In the genomic region with DNA sequence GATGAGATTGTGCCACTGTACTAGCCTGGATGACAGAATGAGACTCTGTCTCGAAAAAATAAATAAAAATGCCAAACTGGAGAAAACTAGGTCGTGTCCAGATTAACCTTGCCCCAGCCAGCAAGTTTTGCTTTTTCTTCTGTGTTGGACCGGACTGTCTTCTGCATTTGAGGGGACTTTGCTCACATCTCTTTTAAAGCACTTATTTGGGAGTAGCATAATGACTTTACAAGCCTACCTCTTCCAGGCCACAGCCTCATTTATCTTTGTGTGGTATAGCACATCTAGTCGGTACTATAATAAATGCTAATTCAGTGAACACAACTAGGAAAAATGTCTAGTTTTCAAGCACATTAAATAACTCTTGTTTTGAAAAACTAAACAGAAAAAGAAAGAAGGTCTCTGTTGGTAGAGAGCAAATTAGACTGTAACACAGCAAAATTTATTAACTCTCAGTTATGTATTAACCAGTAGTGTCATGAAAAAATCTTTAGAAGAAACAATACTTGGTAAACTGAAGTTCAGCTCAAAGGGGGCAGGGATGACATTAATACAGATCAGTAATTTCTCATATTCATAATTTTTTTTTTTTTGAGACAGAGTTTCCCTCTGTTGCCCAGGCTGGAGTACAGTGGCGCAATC, we compare ENCODE assay signal across 21 cellular contexts. TPM values are rescaled to one million over a fixed set of nuclear protein-coding genes. Genes with fewer than 3 reads are reported as not detected.
DNase-seq lines count a peak whose midpoint lies in the region; ATAC-seq and TF ChIP-seq lines count a peak whose summit lies in the region.
"Had no signal": no experiment of that assay in that cellular context is flagged by ENCODE, and none has a peak within 500 bp of the region (broad histone marks: within the 10 kb centered on the region; RNA-seq: fewer than 3 reads in every experiment).

No MANE protein-coding gene starts in this region.

- no peaks in the 10 kb centered on the region for H3K23me2 ChIP-seq in H9 (ENCODE audit: insufficient read length, low read depth, low read length, poor library complexity, severe bottlenecking)

- H4K5ac ChIP-seq in H9 (ENCODE audit: insufficient read length, low read depth, low read length) = no peak overlapping the region

- no peak overlapping the region for H3K14ac ChIP-seq in H9 (ENCODE audit: insufficient read depth, low read length)

- intact Hi-C loops in body of pancreas (cut with DNase I) = no loop called here

- H3K27ac ChIP-seq in H9 (ENCODE audit: insufficient read length, low read depth, low read length) (no peak overlapping the region), body of pancreas (peak overlapping the region in 3 of 4 donors; percentile 13 to 40 (median 16)), liver (ENCODE audit: low read depth in 1 of 2, low read length in 2 of 2) (peak overlapping the region; percentile 34 to 36)
- H3K27ac ChIP-seq: A549 had no signal

- H3K4me1 ChIP-seq in H9 (ENCODE audit: insufficient read depth, low read length) = no peaks in the 10 kb centered on the region
- no peaks in the 10 kb centered on the region for H3K4me1 ChIP-seq in body of pancreas
- peaks cover 0 to 8% (median 4%) of the 10 kb centered on the region in 4 donors for H3K4me1 ChIP-seq in liver (ENCODE audit: control insufficient read depth in 4 of 4, insufficient read depth in 4 of 4, low read length in 3 of 4)

- H3K4me2 ChIP-seq in H9 (ENCODE audit: insufficient read depth, insufficient read length, low read length) = no peak overlapping the region
- H3K4me2 ChIP-seq: A549 had no signal

- no peak overlapping the region for H4K91ac ChIP-seq in H9 (ENCODE audit: insufficient read length, low read depth, low read length)

- no peak overlapping the region for H2AK5ac ChIP-seq in H9 (ENCODE audit: insufficient read length, low read length)

- ATAC-seq in body of pancreas = no peak
- ATAC-seq: A549 had no signal

- no peaks in the 10 kb centered on the region for H3K79me1 ChIP-seq in H9 (ENCODE audit: insufficient read depth, low read depth, low read length, poor library complexity, severe bottlenecking)

- H2BK5ac ChIP-seq in H9 (ENCODE audit: insufficient read length, low read length) = no peak overlapping the region

- H3K36me3 Mint-ChIP-seq in H9 (ENCODE audit: insufficient read depth in 1 of 3, low read depth in 3 of 3) = peaks cover 16 to 68% (median 58%) of the 10 kb centered on the region in 3 experiments; a peak in 6 of 7 replicates
- H3K36me3 Mint-ChIP-seq: IgD-negative memory B cell had no signal

- no peak overlapping the region for H4K8ac ChIP-seq in H9 (replicated peaks; ENCODE audit: insufficient read length, low read depth, low read length)

- H3K9ac ChIP-seq in H9 (ENCODE audit: extremely low read depth, insufficient read length, low read length) (no peak overlapping the region), liver (ENCODE audit: low read depth in 1 of 2, low read length in 2 of 2) (peak overlapping the region in 1 of 2 donors; percentile 27)

- no peaks in the 10 kb centered on the region for H3K79me2 ChIP-seq in H9 (ENCODE audit: insufficient read depth, low read length)

- H3K23ac ChIP-seq in H9 (ENCODE audit: insufficient read length, low read depth, low read length) = no peak overlapping the region

- no peaks in the 10 kb centered on the region for H3K36me3 ChIP-seq in body of pancreas (replicated peaks in 1 of 2; ENCODE audit: insufficient read depth in 1 of 2, low read depth in 2 of 2)
- no peaks in the 10 kb centered on the region for H3K36me3 ChIP-seq in liver (ENCODE audit: control insufficient read depth in 4 of 4, insufficient read depth in 3 of 4, low read depth in 1 of 4, low read length in 3 of 4)

- H3K27me3 ChIP-seq in H9 (ENCODE audit: insufficient read depth, low read length) = no peaks in the 10 kb centered on the region
- H3K27me3 ChIP-seq in body of pancreas = no peaks in the 10 kb centered on the region
- H3K27me3 ChIP-seq in liver (ENCODE audit: control insufficient read depth in 4 of 4, insufficient read depth in 4 of 4, low read length in 3 of 4) = no peaks in the 10 kb centered on the region

- no peaks in the 10 kb centered on the region for H3K9me3 Mint-ChIP-seq in H9
- H3K9me3 Mint-ChIP-seq: HFFc6, IgD-negative memory B cell had no signal

- TF ChIP-seq CTCF in H9 (conservative IDR thresholded peaks at IDR 0.05) (no peak), body of pancreas (IDR thresholded peaks at IDR 0.05) (no peak), liver (IDR thresholded peaks at IDR 0.05; ENCODE audit: low read depth, low read length, missing input control) (no peak)

- H3K4ac ChIP-seq in H9 (ENCODE audit: low read depth, low read length) = no peak overlapping the region

- H2BK120ac ChIP-seq in H9 (ENCODE audit: low read depth, low read length, poor library complexity, severe bottlenecking) = no peak overlapping the region

- no peak overlapping the region for H2AFZ ChIP-seq in H9 (ENCODE audit: low read length)

- no peaks in the 10 kb centered on the region for H4K20me1 ChIP-seq in H9 (ENCODE audit: control insufficient read depth, insufficient read depth, insufficient read length)

- H3K9me3 ChIP-seq in H9 (ENCODE audit: control insufficient read depth, low read depth, low read length) (no peaks in the 10 kb centered on the region), body of pancreas (no peaks in the 10 kb centered on the region), liver (ENCODE audit: control insufficient read depth in 4 of 4, low read length in 3 of 4) (no peaks in the 10 kb centered on the region)
- H3K9me3 ChIP-seq: A549 had no signal

- no peak for TF ChIP-seq POLR2A in body of pancreas (IDR thresholded peaks at IDR 0.05)

- whole genome bisulfite sequencing in H9 (ENCODE audit: extremely low coverage, insufficient read length, low lambda C conversion rate) = no CpG with 5 or more reads among the region's 5 CpGs
- WGBS in body of pancreas, 2 donors = 53 to 61% methylated on average over 5 of the region's 5 CpGs
- WGBS in liver = 40% methylated on average over 5 of the region's 5 CpGs

- H3K4me3 Mint-ChIP-seq in H9 = no peak overlapping the region
- H3K4me3 Mint-ChIP-seq: HFFc6 had no signal

- H3K18ac ChIP-seq in H9 (ENCODE audit: insufficient read length, low read depth, low read length) = no peak overlapping the region

- TF ChIP-seq RAD21 in liver (IDR thresholded peaks at IDR 0.05) = no peak

- no peak overlapping the region for H2BK15ac ChIP-seq in H9 (ENCODE audit: low read depth, low read length)

- H3T11ph ChIP-seq in H9 (ENCODE audit: low read length) = no peak overlapping the region

- DNase-seq in H9 = no peak
- no peak for DNase-seq in body of pancreas
- DNase-seq in renal cortical epithelial cell (ENCODE audit: low read depth) = peak; percentile 31
- DNase-seq in T-helper 1 cell = no peak
- no peak for DNase-seq in NCI-H526 (lab: John Stamatoyannopoulos, UW)
- no peak for DNase-seq in activated gamma-delta T cell treated with Interleukin-2 at 50 U/mL for 16 hours
- DNase-seq: C1 segment of cervical spinal cord, GF-D8, HFFc6, Kasumi-1, MM.1S, NCI-H1092 treated with DMSO at 0.1 percent for 48 hours, NCI-H1694 treated with DMSO at 0.1 percent for 48 hours, NCI-H2171, NCI-H446, NCI-H748 treated with DMSO at 0.1 percent for 48 hours, OCI-M1, SIG-M5 had no signal

- no peak overlapping the region for H3K4me3 ChIP-seq in body of pancreas
- H3K4me3 ChIP-seq in liver (ENCODE audit: low read depth in 1 of 3, low read length in 3 of 3) = no peak overlapping the region
- H3K4me3 ChIP-seq: A549 had no signal

- peak overlapping the region in 2 of 3 experiments; percentile 43 to 58; a peak in 3 of 7 replicates for H3K27ac Mint-ChIP-seq in H9
- H3K27ac Mint-ChIP-seq: HFFc6, IgD-negative memory B cell had no signal

- H2BK12ac ChIP-seq in H9 (ENCODE audit: insufficient read length, low read depth, low read length) = no peak overlapping the region

- no peaks in the 10 kb centered on the region for H3K27me3 Mint-ChIP-seq in H9 (ENCODE audit: low read depth)
- H3K27me3 Mint-ChIP-seq: IgD-negative memory B cell had no signal

- H3K56ac ChIP-seq in H9 (ENCODE audit: insufficient read length, low read depth, low read length) = no peak overlapping the region

- no peak overlapping the region for H2BK20ac ChIP-seq in H9 (ENCODE audit: low read depth, low read length, poor library complexity, severe bottlenecking)

- peaks cover 0 to 12% of the 10 kb centered on the region in 2 experiments; a peak in 2 of 4 replicates for H3K4me1 Mint-ChIP-seq in H9
- H3K4me1 Mint-ChIP-seq: IgD-negative memory B cell had no signal

TF ChIP-seq in liver, 16 proteins besides CTCF, POLR2A, EP300 and RAD21:
- TF ChIP-seq SP1 (IDR thresholded peaks at IDR 0.05) = peak; percentile 31
- TF ChIP-seq YY1 (IDR thresholded peaks at IDR 0.05) = no peak
- TF ChIP-seq TAF1 (conservative IDR thresholded peaks at IDR 0.05) = no peak
- no peak for TF ChIP-seq EGR1 (IDR thresholded peaks at IDR 0.05; ENCODE audit: low read depth in 2 of 2)
- peak; percentile 12 to 39 for TF ChIP-seq HNF4A (conservative IDR thresholded peaks at IDR 0.05)

RNA-seq across cellular contexts. Expression of gene WDHD1, which starts 52.0 kb away (rescaled TPM):
- 83.5 and 93.7 TPM in 2 replicates for total RNA-seq in H9 (2021)
- total RNA-seq in body of pancreas = 1 to 10 TPM in 1 of 2 donors, under 1 TPM in 1; 0.66 to 1.0 TPM
- total RNA-seq in liver = 10 to 100 TPM in 1 of 2 donors, under 1 TPM in 1; 0.50 to 14.1 TPM
- polyA plus RNA-seq in liver = under 1 TPM; 0.18 to 0.33 TPM
- total RNA-seq in renal cortical epithelial cell = 6.9 and 13.4 TPM in 2 replicates

RNA-seq across cellular contexts. Expression of gene SOCS4, which starts 52.1 kb away (rescaled TPM):
- 37.5 and 38.5 TPM in 2 replicates for total RNA-seq in H9 (2021)
- 1 to 10 TPM; 6.6 to 9.9 TPM for total RNA-seq in body of pancreas
- 1 to 10 TPM; 7.0 to 7.4 TPM for total RNA-seq in liver
- polyA plus RNA-seq in liver = 1 to 10 TPM; 2.2 to 5.0 TPM
- 23.1 and 34.7 TPM in 2 replicates for total RNA-seq in renal cortical epithelial cell
